16 cellular contexts compared by ENCODE assay signal in the genomic region with DNA sequence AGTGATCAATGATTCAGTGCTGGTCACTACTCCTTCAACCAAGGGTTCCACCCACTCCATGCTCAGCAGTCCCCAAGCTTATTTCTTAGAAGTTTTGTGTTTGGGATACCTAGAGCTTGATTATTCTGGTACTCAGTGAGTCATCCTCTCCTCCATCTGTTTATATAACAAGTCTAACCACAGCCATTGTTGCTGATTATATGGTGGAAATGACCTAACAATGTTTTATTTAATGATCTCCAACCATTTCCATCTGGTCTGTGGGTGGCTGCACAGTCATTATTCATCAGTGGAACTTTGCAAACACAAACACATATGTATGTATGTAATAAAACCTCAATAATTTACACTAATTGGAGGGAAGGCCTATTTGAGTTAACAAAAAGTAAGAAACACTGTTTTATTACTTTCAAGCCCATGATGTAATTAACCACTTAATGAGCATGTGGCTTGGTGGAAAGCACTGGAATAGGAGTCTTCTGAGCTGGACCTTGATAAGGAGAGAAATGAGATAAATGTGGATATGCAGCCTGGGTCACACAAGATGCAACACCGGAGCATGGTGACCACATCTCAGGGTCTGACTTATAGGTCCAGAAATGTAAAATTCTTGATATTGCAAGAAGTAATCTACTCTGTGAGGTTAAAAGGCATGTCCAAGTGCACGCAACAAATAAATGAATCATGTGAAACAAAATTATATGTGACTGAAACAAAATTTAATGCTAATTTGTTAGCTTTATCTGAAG.
DNase-seq lines count a peak whose midpoint lies in the region; ATAC-seq, FAIRE-seq and TF ChIP-seq lines count a peak whose summit lies in the region.
"Had no signal": no experiment of that assay in that cellular context is flagged by ENCODE, and none has a peak within 500 bp of the region (broad histone marks: within the 10 kb centered on the region; RNA-seq: fewer than 3 reads in every experiment).

No MANE protein-coding gene starts in this region.

- H3K4me3 Mint-ChIP-seq in progenitor cell of endocrine pancreas (ENCODE audit: low read depth): no peak overlapping the region
- H3K4me3 Mint-ChIP-seq: GM23338 had no signal

- no peaks in the 10 kb centered on the region for H3K9me3 Mint-ChIP-seq in progenitor cell of endocrine pancreas (ENCODE audit: low read depth)
- H3K9me3 Mint-ChIP-seq: GM23338 had no signal

- H3K27ac Mint-ChIP-seq in progenitor cell of endocrine pancreas: no peak overlapping the region
- H3K27ac Mint-ChIP-seq: GM23338 had no signal

- no peak for TF ChIP-seq CTCF in progenitor cell of endocrine pancreas (IDR thresholded peaks at IDR 0.05; ENCODE audit: unreplicated experiment)

- H3K27me3 Mint-ChIP-seq in progenitor cell of endocrine pancreas: peaks cover 2% of the 10 kb centered on the region

- H3K36me3 Mint-ChIP-seq in progenitor cell of endocrine pancreas (ENCODE audit: insufficient read depth): no peaks in the 10 kb centered on the region

- ATAC-seq in GM18868 (IDR thresholded peaks at IDR 0.05; ENCODE audit: unreplicated experiment) (no peak), GM19023 (IDR thresholded peaks at IDR 0.05; ENCODE audit: unreplicated experiment) (no peak), GM21576 (IDR thresholded peaks at IDR 0.05; ENCODE audit: unreplicated experiment) (no peak)
- ATAC-seq: GM23338, left colon had no signal

- DNase-seq in Ammon's horn (ENCODE audit: low spot score): peak; percentile 33
- peak; percentile 88 for DNase-seq in HS-5 (ENCODE audit: low read depth)
- peak; percentile 28 for DNase-seq in amniotic stem cell (lab: John Stamatoyannopoulos, UW)
- DNase-seq in progenitor cell of endocrine pancreas (ENCODE audit: low spot score, unreplicated experiment): no peak
- DNase-seq: activated CD4-positive, alpha-beta T cell treated with anti-CD3 and anti-CD28 coated beads for 1 hour; effector CD8-positive, alpha-beta T cell; left colon; NCI-H1105; ovary; RPMI8226; transverse colon had no signal

- H3K4me1 Mint-ChIP-seq in progenitor cell of endocrine pancreas (ENCODE audit: low read depth): no peaks in the 10 kb centered on the region
- H3K4me1 Mint-ChIP-seq: GM23338 had no signal

- FAIRE-seq in islet of Langerhans (lab: Jason Lieb, UNC): peak; percentile 45
